ENCODE assay signal across 8 cellular contexts in the genomic region with DNA sequence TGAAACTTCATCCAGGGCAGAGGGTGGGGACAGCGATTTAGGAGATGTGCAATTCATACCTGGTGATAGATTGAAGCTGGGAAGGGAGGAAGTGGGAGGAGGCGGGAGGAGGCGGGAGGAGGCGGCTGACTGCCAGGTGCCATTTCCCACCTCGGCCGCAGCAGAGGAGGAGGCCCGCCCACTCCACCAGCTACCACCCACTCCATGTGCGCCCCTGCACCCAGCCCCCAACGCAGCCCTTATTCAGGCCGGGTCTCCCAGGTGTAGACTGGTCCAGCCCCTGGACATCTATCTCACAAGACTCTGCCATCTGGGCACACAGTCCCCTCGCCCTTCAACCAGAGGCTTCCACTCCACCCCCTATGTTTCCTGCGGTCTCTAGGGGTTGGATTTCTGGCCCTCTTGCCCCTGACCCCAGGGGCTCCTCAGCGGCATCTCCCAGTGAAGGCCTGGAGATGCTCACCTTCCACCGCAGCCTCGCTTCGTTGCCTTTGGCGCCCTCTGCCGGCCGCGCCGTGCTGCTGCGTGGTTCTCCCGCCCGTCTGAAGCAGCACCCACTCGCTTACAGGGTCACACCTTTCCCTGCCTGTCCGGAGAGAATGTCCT. TPM values are rescaled to one million over a fixed set of nuclear protein-coding genes. Genes with fewer than 3 reads are reported as not detected.
DNase-seq lines count a peak whose midpoint lies in the region; ATAC-seq and TF ChIP-seq lines count a peak whose summit lies in the region.

No MANE protein-coding gene starts in this region.

- H3K27ac ChIP-seq in coronary artery (no peak overlapping the region), lower lobe of right lung (no peak overlapping the region)

- H3K9me3 ChIP-seq in lower lobe of right lung = no peaks in the 10 kb centered on the region

- intact Hi-C loops in lower lobe of right lung (cut with DNase I) = no loop called here

- peaks cover 9% of the 10 kb centered on the region for H3K4me1 ChIP-seq in lower lobe of right lung

- no peaks in the 10 kb centered on the region for H3K36me3 ChIP-seq in lower lobe of right lung

- ATAC-seq in HG03066 (IDR thresholded peaks at IDR 0.05; ENCODE audit: low read depth, unreplicated experiment) = peak; percentile 64
- peak; percentile 85 to 91 for ATAC-seq in lower lobe of right lung
- ATAC-seq in HG02884 (IDR thresholded peaks at IDR 0.05; ENCODE audit: unreplicated experiment) = no peak

- in situ Hi-C loops in GM13977 (cut with MboI; ENCODE audit: low pct_unique_long_range_greater_than_20kb, low sequenced_read_pairs, unreplicated experiment) = no loop called here

- peak; percentile 85 for DNase-seq in GM13977 (ENCODE audit: low spot score)
- DNase-seq in NCI-H510A treated with DMSO at 0.1 percent for 48 hours (lab: John Stamatoyannopoulos, UW) = peak; percentile 78
- peak; percentile 79 to 80 for DNase-seq in activated CD4-positive, alpha-beta T cell treated with anti-CD3 and anti-CD28 coated beads, Interleukin-2, amount 50 U/mL, for 4 hours
- no peak for DNase-seq in coronary artery (ENCODE audit: low spot score)
- peak; percentile 75 for DNase-seq in lower lobe of right lung
- peak; percentile 64 to 74 for DNase-seq in stimulated activated CD8-positive, alpha-beta memory T cell treated with anti-CD3 and anti-CD28 coated beads, Interleukin-15, amount 100 ng/mL, for 48 hours (ENCODE audit: low read depth in 2 of 2)

- TF ChIP-seq CTCF in GM13977 (IDR thresholded peaks at IDR 0.05; ENCODE audit: extremely low read depth, insufficient read depth, missing control alignments) (peak; percentile 99), coronary artery (IDR thresholded peaks at IDR 0.05) (peak; percentile 96), lower lobe of right lung (IDR thresholded peaks at IDR 0.05) (peak; percentile 92)

- H3K4me3 ChIP-seq in coronary artery = peak overlapping the region; percentile 50
- H3K4me3 ChIP-seq in lower lobe of right lung = no peak overlapping the region

- H3K27me3 ChIP-seq in lower lobe of right lung (ENCODE audit: low read depth) = no peaks in the 10 kb centered on the region

RNA-seq across cellular contexts. Expression of gene FAM83D, which starts 32.6 kb away (rescaled TPM):
- total RNA-seq in lower lobe of right lung = 0.71 TPM
